In genomic region chr18:45686892-45687611, GRCh38 we compare ENCODE assay signal across 8 cellular contexts. TPM values are rescaled to one million over a fixed set of nuclear protein-coding genes. Genes with fewer than 3 reads are reported as not detected.
A peak's percentile ranks its signal among the peaks of the same experiment; 100 is the strongest.
DNase-seq lines count a peak whose midpoint lies in the region; ATAC-seq lines count a peak whose summit lies in the region.

No MANE protein-coding gene starts in this region.

- H3K27ac ChIP-seq in duodenal mucosa (ENCODE audit: low read depth, low read length), result no peak overlapping the region

- no peaks in the 10 kb centered on the region for H3K27me3 Mint-ChIP-seq in T-helper 17 cell
- H3K27me3 Mint-ChIP-seq in stimulated activated naive B cell treated with anti-CD40 and anti-IgM and Interleukin-4, amounts not matched to agents 10 μg/mL and 1 μg/mL and 100 μg/mL, for 72 hours, result peaks cover 2% of the 10 kb centered on the region in 2 donors

- peak; percentile 47 for DNase-seq in CD1c-positive myeloid dendritic cell (ENCODE audit: extremely low spot score)
- peak in 2 of 3 donors; percentile 28 to 32 for DNase-seq in T-helper 17 cell
- peak; percentile 65 for DNase-seq in stimulated activated naive B cell treated with anti-CD40 and anti-IgM and Interleukin-4, amounts not matched to agents 10 μg/mL and 1 μg/mL and 100 μg/mL, for 72 hours
- no peak for DNase-seq in NCI-H2029 treated with DMSO at 0.1 percent for 48 hours (lab: John Stamatoyannopoulos, UW)
- DNase-seq in ecto neural progenitor cell (ENCODE audit: low spot score), result no peak

- H3K4me3 ChIP-seq in duodenal mucosa (ENCODE audit: low read depth in 1 of 2, low read length in 2 of 2), result peak overlapping the region; percentile 29 to 37

- ATAC-seq in GM19328 (IDR thresholded peaks at IDR 0.05; ENCODE audit: unreplicated experiment) (peak; percentile 71), HG03342 (IDR thresholded peaks at IDR 0.05; ENCODE audit: unreplicated experiment) (peak; percentile 80), T-helper 17 cell (peak; percentile 91)
- peak; percentile 83 to 86 for ATAC-seq in stimulated activated naive B cell treated with anti-CD40 and anti-IgM and Interleukin-4, amounts not matched to agents 10 μg/mL and 1 μg/mL and 100 μg/mL, for 72 hours (replicated peaks)

- peaks cover 62% of the 10 kb centered on the region for H3K4me1 Mint-ChIP-seq in T-helper 17 cell
- peaks cover 39 to 50% of the 10 kb centered on the region in 2 donors for H3K4me1 Mint-ChIP-seq in stimulated activated naive B cell treated with anti-CD40 and anti-IgM and Interleukin-4, amounts not matched to agents 10 μg/mL and 1 μg/mL and 100 μg/mL, for 72 hours

- no peak overlapping the region for H3K9ac ChIP-seq in duodenal mucosa (ENCODE audit: low read depth in 1 of 2, low read length in 2 of 2)

- H3K36me3 ChIP-seq in duodenal mucosa (ENCODE audit: control insufficient read depth in 1 of 2, insufficient read depth in 2 of 2, low read length in 2 of 2), result no peaks in the 10 kb centered on the region

- no peaks in the 10 kb centered on the region for H3K9me3 ChIP-seq in T-helper 17 cell (ENCODE audit: control insufficient read depth, low read length, poor library complexity, severe bottlenecking)
- H3K9me3 ChIP-seq in duodenal mucosa (ENCODE audit: control insufficient read depth in 1 of 2, low read length in 2 of 2), result no peaks in the 10 kb centered on the region

- H3K9me3 Mint-ChIP-seq in stimulated activated naive B cell treated with anti-CD40 and anti-IgM and Interleukin-4, amounts not matched to agents 10 μg/mL and 1 μg/mL and 100 μg/mL, for 72 hours, result no peaks in the 10 kb centered on the region

- peaks cover 8 to 14% of the 10 kb centered on the region in 2 donors for H3K4me1 ChIP-seq in duodenal mucosa (ENCODE audit: control insufficient read depth in 1 of 2, insufficient read depth in 2 of 2, low read length in 2 of 2)

- H3K36me3 Mint-ChIP-seq in T-helper 17 cell (ENCODE audit: low read depth), result no peaks in the 10 kb centered on the region
- peaks cover 7 to 12% of the 10 kb centered on the region in 2 donors for H3K36me3 Mint-ChIP-seq in stimulated activated naive B cell treated with anti-CD40 and anti-IgM and Interleukin-4, amounts not matched to agents 10 μg/mL and 1 μg/mL and 100 μg/mL, for 72 hours

- H3K4me3 Mint-ChIP-seq in T-helper 17 cell, result peak overlapping the region; percentile 97
- peak overlapping the region; percentile 83 to 90 for H3K4me3 Mint-ChIP-seq in stimulated activated naive B cell treated with anti-CD40 and anti-IgM and Interleukin-4, amounts not matched to agents 10 μg/mL and 1 μg/mL and 100 μg/mL, for 72 hours

- H3K27ac Mint-ChIP-seq in T-helper 17 cell, result peak overlapping the region; percentile 94
- H3K27ac Mint-ChIP-seq in stimulated activated naive B cell treated with anti-CD40 and anti-IgM and Interleukin-4, amounts not matched to agents 10 μg/mL and 1 μg/mL and 100 μg/mL, for 72 hours, result peak overlapping the region; percentile 98

- peaks cover 0 to 3% of the 10 kb centered on the region in 2 donors for H3K27me3 ChIP-seq in duodenal mucosa (ENCODE audit: control insufficient read depth in 1 of 2, insufficient read depth in 2 of 2, low read length in 2 of 2)

RNA-seq across cellular contexts. Expression of gene SLC14A1, which starts 36.9 kb away (rescaled TPM):
- 1 to 10 TPM; 8.0 to 9.8 TPM for total RNA-seq in T-helper 17 cell

Comparison
In these comparisons a context has a peak if more than half of its experiments do, and no peak if none do; other contexts are left out.
1. DNase-seq: peak in CD1c-positive myeloid dendritic cell (single experiment), T-helper 17 cell (2 of 3) and stimulated activated naive B cell treated with anti-CD40 and anti-IgM and Interleukin-4, amounts not matched to agents 10 μg/mL and 1 μg/mL and 100 μg/mL, for 72 hours (single experiment); none in NCI-H2029 treated with DMSO at 0.1 percent for 48 hours (single experiment) and ecto neural progenitor cell (single experiment).
2. Peak in every context shown above with its lines, with median percentiles within 50 percentile points of each other: ATAC-seq.